12 cellular contexts compared by ENCODE assay signal in the genomic region with DNA sequence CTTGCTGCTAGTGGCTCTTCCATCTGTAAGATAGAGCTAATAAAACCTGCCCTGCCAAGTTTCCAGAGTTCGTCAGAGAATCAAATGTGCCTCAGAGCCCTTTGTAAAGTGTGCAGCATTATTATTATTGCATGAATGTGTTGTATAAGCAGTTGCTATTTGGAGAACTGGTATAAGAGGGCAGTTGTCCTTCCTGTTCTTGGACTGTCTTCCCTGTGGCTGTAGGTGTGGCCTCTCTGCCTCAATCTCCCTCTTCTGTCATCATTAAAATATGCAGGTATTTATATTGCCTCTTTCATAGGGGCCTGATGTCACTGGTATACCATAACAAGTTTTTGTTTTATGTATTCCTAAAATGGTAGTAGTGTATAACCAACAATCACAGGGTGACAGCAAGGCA. TPM values are rescaled to one million over a fixed set of nuclear protein-coding genes. Genes with fewer than 3 reads are reported as not detected.
A peak's percentile ranks its signal among the peaks of the same experiment; 100 is the strongest.
DNase-seq lines count a peak whose midpoint lies in the region; ATAC-seq and TF ChIP-seq lines count a peak whose summit lies in the region.
"Had no signal": no experiment of that assay in that cellular context is flagged by ENCODE, and none has a peak within 500 bp of the region (broad histone marks: within the 10 kb centered on the region; RNA-seq: fewer than 3 reads in every experiment).

No MANE protein-coding gene starts in this region.

- no peaks in the 10 kb centered on the region for H3K9me3 Mint-ChIP-seq in activated T-cell treated with anti-CD3 and anti-CD28 coated beads, Interleukin-2, amount 50 U/mL, for 24 hours
- no peaks in the 10 kb centered on the region for H3K9me3 Mint-ChIP-seq in stimulated activated memory B cell treated with anti-CD40 and anti-IgM and Interleukin-4, amounts not matched to agents 10 μg/mL and 1 μg/mL and 100 μg/mL, for 72 hours

- peaks cover 81% of the 10 kb centered on the region for H3K4me1 Mint-ChIP-seq in activated T-cell treated with anti-CD3 and anti-CD28 coated beads, Interleukin-2, amount 50 U/mL, for 24 hours (ENCODE audit: low read depth)
- H3K4me1 Mint-ChIP-seq in stimulated activated memory B cell treated with anti-CD40 and anti-IgM and Interleukin-4, amounts not matched to agents 10 μg/mL and 1 μg/mL and 100 μg/mL, for 72 hours, result peaks cover 67% of the 10 kb centered on the region

- no peaks in the 10 kb centered on the region for H3K36me3 ChIP-seq in Panc1 (ENCODE audit: control insufficient read depth, insufficient read depth, low read length)
- H3K36me3 ChIP-seq: gastrocnemius medialis had no signal

- peak overlapping the region; percentile 87 for H3K27ac ChIP-seq in Panc1 (ENCODE audit: low read length)

- H3K27ac Mint-ChIP-seq in activated T-cell treated with anti-CD3 and anti-CD28 coated beads, Interleukin-2, amount 50 U/mL, for 24 hours, result peak overlapping the region; percentile 97
- peak overlapping the region; percentile 74 for H3K27ac Mint-ChIP-seq in stimulated activated memory B cell treated with anti-CD40 and anti-IgM and Interleukin-4, amounts not matched to agents 10 μg/mL and 1 μg/mL and 100 μg/mL, for 72 hours

- in situ Hi-C loops in Panc1 (cut with HindIII; ENCODE audit: low pct_unique_long_range_greater_than_20kb, low sequenced_read_pairs), result no loop called here

- no peaks in the 10 kb centered on the region for H3K27me3 ChIP-seq in Panc1 (ENCODE audit: control insufficient read depth, insufficient read depth, low read length)
- H3K27me3 ChIP-seq: gastrocnemius medialis had no signal

- H3K4me3 ChIP-seq in Panc1 (ENCODE audit: low read depth in 2 of 2, low read length in 2 of 2) (peak overlapping the region in 1 of 2 experiments; percentile 36; a peak in 2 of 4 replicates), epithelial cell of esophagus (ENCODE audit: low read length) (no peak overlapping the region)
- H3K4me3 ChIP-seq: gastrocnemius medialis had no signal

- peaks cover 4% of the 10 kb centered on the region for H3K36me3 Mint-ChIP-seq in activated T-cell treated with anti-CD3 and anti-CD28 coated beads, Interleukin-2, amount 50 U/mL, for 24 hours (ENCODE audit: low read depth)
- no peaks in the 10 kb centered on the region for H3K36me3 Mint-ChIP-seq in stimulated activated memory B cell treated with anti-CD40 and anti-IgM and Interleukin-4, amounts not matched to agents 10 μg/mL and 1 μg/mL and 100 μg/mL, for 72 hours

- intact Hi-C loops in Panc1 (cut with micrococcal nuclease; ENCODE audit: unreplicated experiment), result no loop called here

- H3K4me3 Mint-ChIP-seq in activated T-cell treated with anti-CD3 and anti-CD28 coated beads, Interleukin-2, amount 50 U/mL, for 24 hours, result peak overlapping the region; percentile 84
- H3K4me3 Mint-ChIP-seq in stimulated activated memory B cell treated with anti-CD40 and anti-IgM and Interleukin-4, amounts not matched to agents 10 μg/mL and 1 μg/mL and 100 μg/mL, for 72 hours, result peak overlapping the region; percentile 9

- CTCF ChIA-PET in Panc1 (lab: Charles Lee), result interaction anchor here (0.6 kb wide), 1 partner anchor 179 kb away, joined by 4 read pairs; no protein-coding TSS in a partner anchor

- ATAC-seq in Panc1, result no peak
- no peak for ATAC-seq in stimulated activated memory B cell treated with anti-CD40 and anti-IgM and Interleukin-4, amounts not matched to agents 10 μg/mL and 1 μg/mL and 100 μg/mL, for 72 hours
- ATAC-seq: gastrocnemius medialis had no signal

- H3K4me1 ChIP-seq in Panc1 (ENCODE audit: control insufficient read depth, insufficient read depth, low read length), result peaks cover 64% of the 10 kb centered on the region

- no peak for DNase-seq in activated T-cell treated with anti-CD3 and anti-CD28 coated beads, Interleukin-2, amount 50 U/mL, for 24 hours
- no peak for DNase-seq in activated T-cell treated with anti-CD3 and anti-CD28 coated beads, Interleukin-2, amount 50 U/mL, for 48 hours
- DNase-seq in Panc1 (ENCODE audit: low read depth, low spot score), result no peak
- peak; percentile 70 for DNase-seq in epithelial cell of esophagus (ENCODE audit: low read depth)
- DNase-seq in NCI-H2227 treated with DMSO at 0.1 percent for 48 hours (lab: John Stamatoyannopoulos, UW), result no peak
- no peak for DNase-seq in NCI-H2081 (lab: John Stamatoyannopoulos, UW)
- DNase-seq in NCI-H1417 (lab: John Stamatoyannopoulos, UW), result no peak
- DNase-seq: gastrocnemius medialis; posterior cingulate gyrus; stimulated activated CD4-positive, alpha-beta T cell treated with anti-CD3 and anti-CD28 coated beads, Interleukin-4, amount 100 ng/mL, for 4 hours; T1000 had no signal

- POLR2A ChIA-PET in Panc1 (lab: Charles Lee), result no interaction called here

- no TSS peak for BruUV-seq in Panc1 (replicated peaks; lab: Mats Ljungman, UMichigan)

- peaks cover 20% of the 10 kb centered on the region for H3K27me3 Mint-ChIP-seq in activated T-cell treated with anti-CD3 and anti-CD28 coated beads, Interleukin-2, amount 50 U/mL, for 24 hours
- no peaks in the 10 kb centered on the region for H3K27me3 Mint-ChIP-seq in stimulated activated memory B cell treated with anti-CD40 and anti-IgM and Interleukin-4, amounts not matched to agents 10 μg/mL and 1 μg/mL and 100 μg/mL, for 72 hours

- no peaks in the 10 kb centered on the region for H3K9me3 ChIP-seq in Panc1 (ENCODE audit: control insufficient read depth, insufficient read depth, low read depth, low read length)
- H3K9me3 ChIP-seq: gastrocnemius medialis had no signal

- TF ChIP-seq CTCF in Panc1 (IDR thresholded peaks at IDR 0.05) (no peak), epithelial cell of esophagus (IDR thresholded peaks at IDR 0.05; ENCODE audit: insufficient read depth, low read depth, low read length, missing control alignments) (no peak)

RNA-seq across cellular contexts. Expression of a gene that starts 3.8 kb away (rescaled TPM):
- 24.0 TPM for total RNA-seq in Panc1 (2021; ENCODE audit: unreplicated experiment)
- polyA plus RNA-seq in Panc1 (2012; ENCODE audit: insufficient read length), result 9.9 TPM
